In genomic region chr20:56630086-56630493, GRCh38 we compare ENCODE assay signal across 8 cellular contexts. TPM values are rescaled to one million over a fixed set of nuclear protein-coding genes. Genes with fewer than 3 reads are reported as not detected.
DNase-seq lines count a peak whose midpoint lies in the region; ATAC-seq and TF ChIP-seq lines count a peak whose summit lies in the region.

No MANE protein-coding gene starts in this region.

- peaks cover 11 to 45% (median 31%) of the 10 kb centered on the region in 4 donors for H3K4me1 ChIP-seq in transverse colon

- no peak for TF ChIP-seq POLR2A in transverse colon (IDR thresholded peaks at IDR 0.05)

- peak; percentile 46 for DNase-seq in GM04503 (ENCODE audit: low read depth)
- DNase-seq in MV-4-11 (lab: John Stamatoyannopoulos, UW) = peak; percentile 56
- peak; percentile 47 for DNase-seq in brain microvascular endothelial cell
- DNase-seq in kidney epithelial cell (ENCODE audit: low read depth) = peak; percentile 19
- peak; percentile 64 for DNase-seq in transverse colon
- DNase-seq in hepatic stellate cell (ENCODE audit: low spot score) = no peak

- peak overlapping the region; percentile 56 for H3K4me3 ChIP-seq in brain microvascular endothelial cell (ENCODE audit: low read depth, low read length)
- H3K4me3 ChIP-seq in kidney epithelial cell (ENCODE audit: low read depth, low read length) = peak overlapping the region; percentile 42
- H3K4me3 ChIP-seq in transverse colon = peak overlapping the region; percentile 36 to 64 (median 52)

- H3K27ac ChIP-seq in brain microvascular endothelial cell (no peak overlapping the region), transverse colon (peak overlapping the region; percentile 36 to 79 (median 66))

- peak; percentile 68 for TF ChIP-seq CTCF in brain microvascular endothelial cell (IDR thresholded peaks at IDR 0.05; ENCODE audit: low read depth, low read length, missing control alignments)
- TF ChIP-seq CTCF in kidney epithelial cell (IDR thresholded peaks at IDR 0.05; ENCODE audit: insufficient read depth, low read length, poor library complexity, severe bottlenecking) = peak; percentile 57
- peak; percentile 50 to 59 (median 53) for TF ChIP-seq CTCF in transverse colon (IDR thresholded peaks at IDR 0.05)

- ATAC-seq in GM19351 (IDR thresholded peaks at IDR 0.05; ENCODE audit: unreplicated experiment) (no peak), GM19328 (IDR thresholded peaks at IDR 0.05; ENCODE audit: unreplicated experiment) (no peak)

- in situ Hi-C loops in brain microvascular endothelial cell (cut with HindIII; ENCODE audit: low pct_ligation_motif_present, low sequenced_read_pairs) = no loop called here
- in situ Hi-C loops in transverse colon (cut with MboI; ENCODE audit: low pct_ligation_motif_present in 1 of 4, low pct_unique_long_range_greater_than_20kb in 1 of 4, low sequenced_read_pairs in 3 of 4) = no loop called here

- H3K36me3 ChIP-seq in brain microvascular endothelial cell (replicated peaks) (no peaks in the 10 kb centered on the region), kidney epithelial cell (ENCODE audit: control insufficient read depth, insufficient read depth, low read length) (no peaks in the 10 kb centered on the region), transverse colon (no peaks in the 10 kb centered on the region)

- no peaks in the 10 kb centered on the region for H3K9me3 ChIP-seq in transverse colon

- 0 to 4% methylated on average over 6 to 37 of the region's 38 CpGs for WGBS in transverse colon (ENCODE audit: low coverage in 1 of 2), 2 donors

- H3K27me3 ChIP-seq in brain microvascular endothelial cell (replicated peaks) (peaks cover 63% of the 10 kb centered on the region), kidney epithelial cell (ENCODE audit: control insufficient read depth, insufficient read depth, low read length) (peaks cover 77% of the 10 kb centered on the region), transverse colon (peaks cover 95% of the 10 kb centered on the region)

- intact Hi-C loops in transverse colon (cut with DNase I; ENCODE audit: low total_unique reads) = loop anchor here (10.0 kb wide), 1 partner anchor 215 kb away; no protein-coding TSS in a partner anchor

- no peak for TF ChIP-seq EP300 in transverse colon (IDR thresholded peaks at IDR 0.05; ENCODE audit: low read depth)

RNA-seq across cellular contexts. Expression of gene TFAP2C, which starts 1.0 kb away (rescaled TPM):
- total RNA-seq in kidney epithelial cell = 0.17 and 0.41 TPM in 2 replicates
- 1 to 10 TPM in 2 of 4 donors, under 1 TPM in 2; 0.82 to 9.0 (median 2.3) TPM for total RNA-seq in transverse colon
